In genomic region chr18:78902795-78903435, GRCh38 we compare ENCODE assay signal across 20 cellular contexts.
DNase-seq lines count a peak whose midpoint lies in the region; ATAC-seq and TF ChIP-seq lines count a peak whose summit lies in the region.
"Had no signal": no experiment of that assay in that cellular context is flagged by ENCODE, and none has a peak within 500 bp of the region (broad histone marks: within the 10 kb centered on the region; RNA-seq: fewer than 3 reads in every experiment).

No MANE protein-coding gene starts in this region.

- no peaks in the 10 kb centered on the region for H3K36me3 Mint-ChIP-seq in osteocyte (ENCODE audit: unreplicated experiment)
- H3K36me3 Mint-ChIP-seq: CD14-positive monocyte had no signal

- H3K27me3 Mint-ChIP-seq in osteocyte (ENCODE audit: unreplicated experiment), result no peaks in the 10 kb centered on the region

- H3K36me3 ChIP-seq in H7 (replicated peaks; ENCODE audit: control insufficient read depth, insufficient read depth, low read length), result no peaks in the 10 kb centered on the region
- H3K36me3 ChIP-seq in effector memory CD4-positive, alpha-beta T cell (ENCODE audit: control insufficient read depth, insufficient read depth, low read length), result no peaks in the 10 kb centered on the region
- H3K36me3 ChIP-seq: SJSA1 had no signal

- H3K27ac Mint-ChIP-seq in osteocyte (ENCODE audit: unreplicated experiment), result no peak overlapping the region
- H3K27ac Mint-ChIP-seq: B cell, HFFc6 had no signal

- TF ChIP-seq CTCF in coronary artery (IDR thresholded peaks at IDR 0.05), result no peak
- TF ChIP-seq CTCF in osteocyte (IDR thresholded peaks at IDR 0.05), result no peak

- H3K9me3 Mint-ChIP-seq in osteocyte (ENCODE audit: unreplicated experiment), result peaks cover 21% of the 10 kb centered on the region

- no peak overlapping the region for H3K4me3 Mint-ChIP-seq in osteocyte (ENCODE audit: unreplicated experiment)
- H3K4me3 Mint-ChIP-seq: B cell, CD14-positive monocyte, HFFc6 had no signal

- no peaks in the 10 kb centered on the region for H3K4me1 ChIP-seq in effector memory CD4-positive, alpha-beta T cell (ENCODE audit: control insufficient read depth, insufficient read depth, low read length, poor library complexity, severe bottlenecking)
- H3K4me1 ChIP-seq: A549, SJSA1 had no signal

- no peaks in the 10 kb centered on the region for H3K27me3 ChIP-seq in H7 (ENCODE audit: control insufficient read depth, insufficient read depth, low read length)
- H3K27me3 ChIP-seq in effector memory CD4-positive, alpha-beta T cell (replicated peaks; ENCODE audit: control insufficient read depth, insufficient read depth, low read length, poor library complexity, severe bottlenecking), result no peaks in the 10 kb centered on the region
- H3K27me3 ChIP-seq: SJSA1 had no signal

- H3K4me3 ChIP-seq in H7 (ENCODE audit: insufficient read depth, low read depth, low read length) (no peak overlapping the region), coronary artery (no peak overlapping the region)
- H3K4me3 ChIP-seq in effector memory CD4-positive, alpha-beta T cell (ENCODE audit: insufficient read depth, low read depth, low read length, poor library complexity, severe bottlenecking), result no peak overlapping the region
- H3K4me3 ChIP-seq: A549, SJSA1 had no signal

- no peak for ATAC-seq in left lobe of liver
- ATAC-seq: A549, Right ventricle myocardium inferior had no signal

- no peaks in the 10 kb centered on the region for H3K9me3 ChIP-seq in effector memory CD4-positive, alpha-beta T cell (ENCODE audit: control insufficient read depth, low read length)
- H3K9me3 ChIP-seq: A549 had no signal

- no peak overlapping the region for H3K27ac ChIP-seq in coronary artery
- H3K27ac ChIP-seq in effector memory CD4-positive, alpha-beta T cell (ENCODE audit: insufficient read depth, low read length, poor library complexity, severe bottlenecking), result no peak overlapping the region
- H3K27ac ChIP-seq: A549, SJSA1 had no signal

- H3K4me1 Mint-ChIP-seq in osteocyte (ENCODE audit: unreplicated experiment), result no peaks in the 10 kb centered on the region
- H3K4me1 Mint-ChIP-seq: B cell, CD14-positive monocyte had no signal

- DNase-seq in H7 (peak; percentile 36), coronary artery (ENCODE audit: low spot score) (peak; percentile 24), left lobe of liver (ENCODE audit: low spot score) (peak; percentile 26), osteocyte (ENCODE audit: extremely low spot score, unreplicated experiment) (peak; percentile 73), NCI-H146 treated with DMSO at 0.1 percent for 48 hours (lab: John Stamatoyannopoulos, UW; ENCODE audit: unreplicated experiment) (no peak)
- DNase-seq in activated CD4-positive, alpha-beta T cell treated with anti-CD3 and anti-CD28 coated beads for 48 hours, result no peak
- no peak for DNase-seq in effector memory CD4-positive, alpha-beta T cell
- DNase-seq: HFFc6, KBM-7, NCI-H1092, NCI-H146, NCI-H2029 treated with DMSO at 0.1 percent for 48 hours, NCI-H226, NCI-H524 treated with DMSO at 0.1 percent for 48 hours, OCI-M1 had no signal

Comparison
In these comparisons a context has a peak if more than half of its experiments do, and no peak if none do; other contexts are left out.
1. DNase-seq: peak in H7 (single experiment), coronary artery (single experiment), left lobe of liver (single experiment) and osteocyte (single experiment); none in activated CD4-positive, alpha-beta T cell treated with anti-CD3 and anti-CD28 coated beads for 48 hours (single experiment), NCI-H146 treated with DMSO at 0.1 percent for 48 hours (single experiment) and effector memory CD4-positive, alpha-beta T cell (0 of 3).